Comparison of ENCODE assay signal across 2 cellular contexts in the genomic region with DNA sequence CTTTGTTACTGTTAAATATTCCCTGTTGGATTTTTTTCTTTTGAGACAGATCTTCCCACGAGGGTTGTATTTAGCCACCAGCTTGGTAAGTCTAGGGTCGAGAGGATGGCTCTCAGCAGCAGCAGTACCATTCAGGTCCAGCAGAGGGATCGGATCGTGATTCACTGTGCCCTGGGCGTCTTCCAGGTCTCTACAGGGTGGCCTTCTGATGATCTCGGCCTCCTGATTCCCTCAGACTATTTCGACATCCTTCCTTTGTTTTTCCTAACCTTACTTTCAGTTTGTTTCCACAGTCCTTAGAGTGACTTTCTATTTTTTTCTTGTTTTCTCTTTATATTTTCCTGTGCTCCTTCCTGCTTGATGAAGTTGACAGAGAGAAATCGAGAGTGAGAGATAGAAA.
TF ChIP-seq lines count a peak whose summit lies in the region.

No MANE protein-coding gene starts in this region.

TF ChIP-seq in SK-N-SH, 30 proteins besides CTCF, POLR2A, EP300 and RAD21 (continued from another document):
- no peak for TF ChIP-seq GABPA (IDR thresholded peaks at IDR 0.05; ENCODE audit: low read depth)
- no peak for TF ChIP-seq USF2 (IDR thresholded peaks at IDR 0.05; ENCODE audit: borderline replicate concordance, low read depth, low read length)
- TF ChIP-seq CHD2 (IDR thresholded peaks at IDR 0.05; ENCODE audit: low read length, partially characterized antibody) = no peak
- no peak for TF ChIP-seq MAX (IDR thresholded peaks at IDR 0.05; ENCODE audit: low read depth)
- TF ChIP-seq USF1 (IDR thresholded peaks at IDR 0.05; ENCODE audit: borderline replicate concordance, low read depth) = no peak
- no peak for TF ChIP-seq RFX5 (IDR thresholded peaks at IDR 0.05; ENCODE audit: low read length)
- TF ChIP-seq NRF1 (IDR thresholded peaks at IDR 0.05; ENCODE audit: low read depth, low read length) = no peak
- no peak for TF ChIP-seq RXRA (IDR thresholded peaks at IDR 0.05; ENCODE audit: borderline replicate concordance, low read depth)
- TF ChIP-seq SMC3 (IDR thresholded peaks at IDR 0.05; ENCODE audit: low read depth, low read length) = no peak
- no peak for TF ChIP-seq REST (IDR thresholded peaks at IDR 0.05; ENCODE audit: low read depth, low read length)
- no peak for TF ChIP-seq JUND (IDR thresholded peaks at IDR 0.05)

TF ChIP-seq in SK-N-SH treated with all-trans-retinoic acid at 6 μM for 48 hours, 23 proteins besides CTCF, POLR2A, EP300 and RAD21 (continued from another document):
- TF ChIP-seq, protein P1, sequence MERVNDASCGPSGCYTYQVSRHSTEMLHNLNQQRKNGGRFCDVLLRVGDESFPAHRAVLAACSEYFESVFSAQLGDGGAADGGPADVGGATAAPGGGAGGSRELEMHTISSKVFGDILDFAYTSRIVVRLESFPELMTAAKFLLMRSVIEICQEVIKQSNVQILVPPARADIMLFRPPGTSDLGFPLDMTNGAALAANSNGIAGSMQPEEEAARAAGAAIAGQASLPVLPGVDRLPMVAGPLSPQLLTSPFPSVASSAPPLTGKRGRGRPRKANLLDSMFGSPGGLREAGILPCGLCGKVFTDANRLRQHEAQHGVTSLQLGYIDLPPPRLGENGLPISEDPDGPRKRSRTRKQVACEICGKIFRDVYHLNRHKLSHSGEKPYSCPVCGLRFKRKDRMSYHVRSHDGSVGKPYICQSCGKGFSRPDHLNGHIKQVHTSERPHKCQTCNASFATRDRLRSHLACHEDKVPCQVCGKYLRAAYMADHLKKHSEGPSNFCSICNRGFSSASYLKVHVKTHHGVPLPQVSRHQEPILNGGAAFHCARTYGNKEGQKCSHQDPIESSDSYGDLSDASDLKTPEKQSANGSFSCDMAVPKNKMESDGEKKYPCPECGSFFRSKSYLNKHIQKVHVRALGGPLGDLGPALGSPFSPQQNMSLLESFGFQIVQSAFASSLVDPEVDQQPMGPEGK (CRISPR knock-in tag; IDR thresholded peaks at IDR 0.05; ENCODE audit: borderline replicate concordance) = no peak
- TF ChIP-seq CREB5 (CRISPR knock-in tag; IDR thresholded peaks at IDR 0.05; ENCODE audit: low read depth) (no peak), ZC3H10 (CRISPR knock-in tag; IDR thresholded peaks at IDR 0.05) (no peak), ZNF565 (CRISPR knock-in tag; conservative IDR thresholded peaks at IDR 0.05; ENCODE audit: low read depth) (no peak)
